Comparison of ENCODE assay signal across 8 cellular contexts in genomic region chr5:144391044-144391443, GRCh38.
"Had no signal": no experiment of that assay in that cellular context is flagged by ENCODE, and none has a peak within 500 bp of the region (broad histone marks: within the 10 kb centered on the region; RNA-seq: fewer than 3 reads in every experiment).

No MANE protein-coding gene starts in this region.

- H3K4me3 ChIP-seq: GM23248, HAP-1, K562 had no signal

- FAIRE-seq: HTR-8/SVneo, K562 had no signal

- H3K36me3 ChIP-seq: HAP-1 had no signal

- H2AFZ ChIP-seq: GM23248 had no signal

- ATAC-seq: HCT116, K562 had no signal

- H3K27ac ChIP-seq: GM23248 had no signal

- H3K9me3 ChIP-seq: HAP-1 had no signal

- DNase-seq: GM23248, GOT3, H7, KG1 had no signal

- H3K4me1 ChIP-seq: HAP-1 had no signal

- H3K9ac ChIP-seq: GM23248 had no signal
